In the genomic region with DNA sequence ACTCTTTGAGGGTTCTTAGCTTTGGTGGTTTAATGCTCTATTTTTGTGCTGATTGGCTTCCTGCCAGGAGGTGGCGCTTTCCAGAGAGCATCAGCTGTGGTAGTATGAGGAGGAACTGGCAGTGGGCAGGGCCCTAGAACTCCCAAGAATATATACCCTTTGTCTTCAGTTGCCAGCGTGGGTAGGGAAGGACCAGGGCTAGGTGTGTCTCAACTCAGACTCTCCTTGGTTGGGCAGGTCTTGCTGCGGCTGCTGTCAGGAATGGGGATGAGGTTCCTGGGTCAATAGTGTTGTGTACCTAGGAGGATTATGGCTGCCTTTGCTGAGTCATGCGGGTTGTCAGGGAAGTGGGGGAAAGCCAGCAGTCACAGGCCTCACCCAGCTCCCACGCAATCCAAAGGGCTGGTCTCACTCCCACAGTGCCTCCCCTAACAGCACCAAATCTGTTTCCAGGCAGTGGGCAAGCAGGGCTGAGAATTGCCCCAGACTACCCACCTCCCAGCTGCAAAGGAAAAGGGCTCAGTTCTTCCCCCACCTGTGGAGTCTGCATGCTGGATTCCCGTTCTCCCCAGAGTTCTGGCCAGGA, we compare ENCODE assay signal across 10 cellular contexts.
DNase-seq lines count a peak whose midpoint lies in the region; ATAC-seq, FAIRE-seq and TF ChIP-seq lines count a peak whose summit lies in the region.
"Had no signal": no experiment of that assay in that cellular context is flagged by ENCODE, and none has a peak within 500 bp of the region (broad histone marks: within the 10 kb centered on the region; RNA-seq: fewer than 3 reads in every experiment).

No MANE protein-coding gene starts in this region.

- FAIRE-seq in GM12878 (lab: Jason Lieb, UNC), result no peak

- WGBS in GM12878 (ENCODE audit: insufficient coverage, insufficient replicate concordance, low lambda C conversion rate, missing lambda C conversion rate), result 58% methylated on average over 6 of the region's 6 CpGs

- no peak overlapping the region for H3K4me2 ChIP-seq in GM12878 (ENCODE audit: control insufficient read depth, insufficient read depth)

- POLR2A ChIA-PET in activated CD4-positive, alpha-beta T cell treated with anti-CD3 and anti-CD28 coated beads, Interleukin-2, amount 10 ng/mL, durations not matched to agents 7 days and 5 days (lab: Charles Lee), result no interaction called here
- POLR2A ChIA-PET in GM12878 (lab: Charles Lee), result no interaction called here

- no peak overlapping the region for H3K27ac Mint-ChIP-seq in activated CD4-positive, alpha-beta T cell treated with anti-CD3 and anti-CD28 coated beads, Interleukin-2, amount 10 ng/mL, durations not matched to agents 7 days and 5 days
- H3K27ac Mint-ChIP-seq: effector memory CD8-positive, alpha-beta T cell; naive thymus-derived CD8-positive, alpha-beta T cell had no signal

- in situ Hi-C loops in GM12878 (cut with MboI), result no loop called here

- no peak overlapping the region for H3K4me3 Mint-ChIP-seq in activated CD4-positive, alpha-beta T cell treated with anti-CD3 and anti-CD28 coated beads, Interleukin-2, amount 10 ng/mL, durations not matched to agents 7 days and 5 days
- H3K4me3 Mint-ChIP-seq: effector memory CD8-positive, alpha-beta T cell; naive thymus-derived CD8-positive, alpha-beta T cell had no signal

- intact Hi-C loops in GM12878 (cut with micrococcal nuclease; ENCODE audit: unreplicated experiment), result no loop called here

- H3K36me3 ChIP-seq in GM12878 (ENCODE audit: control insufficient read depth in 2 of 2, insufficient read depth in 2 of 2, low read length in 1 of 2), result no peaks in the 10 kb centered on the region

- DNase-seq in activated CD4-positive, alpha-beta T cell treated with anti-CD3 and anti-CD28 coated beads, Interleukin-2, amount 10 ng/mL, durations not matched to agents 7 days and 5 days, result peak; percentile 25
- DNase-seq in activated CD4-positive, alpha-beta T cell treated with anti-CD3 and anti-CD28 coated beads for 4 hours, result no peak
- DNase-seq in LoVo (ENCODE audit: low spot score), result peak; percentile 46
- DNase-seq in GM12878 (ENCODE audit: low read depth, low spot score), result no peak
- peak; percentile 1 for DNase-seq in putamen (ENCODE audit: low spot score)
- DNase-seq in coronary artery (ENCODE audit: low spot score), result no peak
- DNase-seq in ureter (ENCODE audit: low spot score), result no peak
- DNase-seq in NCI-H510A treated with DMSO at 0.1 percent for 48 hours (lab: John Stamatoyannopoulos, UW), result no peak

- no peak for TF ChIP-seq POLR2A in GM12878 (IDR thresholded peaks at IDR 0.05; ENCODE audit: low read depth, low read length)

- H3K9me3 Mint-ChIP-seq in activated CD4-positive, alpha-beta T cell treated with anti-CD3 and anti-CD28 coated beads, Interleukin-2, amount 10 ng/mL, durations not matched to agents 7 days and 5 days, result no peaks in the 10 kb centered on the region
- H3K9me3 Mint-ChIP-seq: effector memory CD8-positive, alpha-beta T cell; naive thymus-derived CD8-positive, alpha-beta T cell had no signal

- H3K4me1 Mint-ChIP-seq in activated CD4-positive, alpha-beta T cell treated with anti-CD3 and anti-CD28 coated beads, Interleukin-2, amount 10 ng/mL, durations not matched to agents 7 days and 5 days, result peaks cover 3% of the 10 kb centered on the region
- H3K4me1 Mint-ChIP-seq: naive thymus-derived CD8-positive, alpha-beta T cell had no signal

- no peak for ATAC-seq in GM12878
- ATAC-seq: effector memory CD8-positive, alpha-beta T cell; naive thymus-derived CD8-positive, alpha-beta T cell had no signal

- RAD21 ChIA-PET in GM12878 (lab: Charles Lee; ENCODE audit: unreplicated experiment), result no interaction called here

- no peaks in the 10 kb centered on the region for H3K4me1 ChIP-seq in GM12878 (ENCODE audit: control insufficient read depth, insufficient read depth, low read length)

- no peaks in the 10 kb centered on the region for H3K9me3 ChIP-seq in GM12878 (replicated peaks; ENCODE audit: control insufficient read depth, insufficient read depth, low read length)

- H3K27ac ChIP-seq in GM12878 (ENCODE audit: control insufficient read depth, insufficient read depth), result no peak overlapping the region
- H3K27ac ChIP-seq in coronary artery, result no peak overlapping the region

- H4K20me1 ChIP-seq in GM12878 (ENCODE audit: control insufficient read depth, insufficient read depth), result no peaks in the 10 kb centered on the region

- SMC1A ChIA-PET in GM12878 (lab: Charles Lee; ENCODE audit: uncharacterized antibody, unreplicated experiment), result no interaction called here

- no peak for TF ChIP-seq EP300 in GM12878 (IDR thresholded peaks at IDR 0.05; ENCODE audit: borderline replicate concordance in 1 of 2, control insufficient read depth in 1 of 2, low read depth in 2 of 2, low read length in 2 of 2)

- CTCF ChIA-PET in activated CD4-positive, alpha-beta T cell treated with anti-CD3 and anti-CD28 coated beads, Interleukin-2, amount 10 ng/mL, durations not matched to agents 7 days and 5 days (lab: Charles Lee), result interaction anchor here (0.7 kb wide), 1 partner anchor 30 kb away, joined by 3 read pairs; no protein-coding TSS in a partner anchor
- CTCF ChIA-PET in GM12878 (lab: Yijun Ruan, JAX), result interaction anchor here (0.8 to 2.7 kb wide), 7 partner anchors 7 to 75 kb away, joined by 3 to 11 read pairs (median 5); no protein-coding TSS in a partner anchor

- no peak overlapping the region for H2AFZ ChIP-seq in GM12878 (ENCODE audit: control insufficient read depth, low read depth, low read length)

- TF ChIP-seq RAD21 in GM12878 (IDR thresholded peaks at IDR 0.05; ENCODE audit: insufficient read depth, low read depth, low read length), result 0 out of 2 replicates have a peak, but pooled peaks have one; percentile 2

- H3K79me2 ChIP-seq in GM12878 (ENCODE audit: control insufficient read depth, insufficient read depth, low read length), result no peaks in the 10 kb centered on the region

- no peaks in the 10 kb centered on the region for H3K36me3 Mint-ChIP-seq in activated CD4-positive, alpha-beta T cell treated with anti-CD3 and anti-CD28 coated beads, Interleukin-2, amount 10 ng/mL, durations not matched to agents 7 days and 5 days (ENCODE audit: low read depth)
- H3K36me3 Mint-ChIP-seq: naive thymus-derived CD8-positive, alpha-beta T cell had no signal

- TF ChIP-seq CTCF in GM12878 (IDR thresholded peaks at IDR 0.05 in 2 of 3, conservative IDR thresholded peaks at IDR 0.05 in 1 of 3; ENCODE audit: control insufficient read depth in 2 of 3, extremely low read depth in 1 of 3, insufficient read depth in 1 of 3, low read depth in 3 of 3, low read length in 3 of 3) (peak; percentile 4 to 37 (median 21); a peak in 2 of 6 replicates), coronary artery (IDR thresholded peaks at IDR 0.05) (no peak)

- H3K9ac ChIP-seq in GM12878 (ENCODE audit: control insufficient read depth, insufficient read depth, low read length), result no peak overlapping the region

- H3K4me3 ChIP-seq in GM12878 (no peak overlapping the region), coronary artery (no peak overlapping the region)

- peaks cover 2% of the 10 kb centered on the region for H3K27me3 Mint-ChIP-seq in activated CD4-positive, alpha-beta T cell treated with anti-CD3 and anti-CD28 coated beads, Interleukin-2, amount 10 ng/mL, durations not matched to agents 7 days and 5 days

- H3K27me3 ChIP-seq in GM12878 (replicated peaks in 1 of 2; ENCODE audit: control insufficient read depth in 2 of 2, insufficient read depth in 2 of 2, low read length in 1 of 2), result peaks cover 0 to 2% of the 10 kb centered on the region in 2 experiments; a peak in 2 of 4 replicates

- no TSS peak for BruUV-seq in GM12878 (replicated peaks; lab: Mats Ljungman, UMichigan)

TF ChIP-seq in GM12878, 131 proteins besides CTCF, POLR2A, EP300 and RAD21 (continues in another document):
- TF ChIP-seq CBX3 (IDR thresholded peaks at IDR 0.05; ENCODE audit: borderline replicate concordance, low read depth) (no peak), WRNIP1 (IDR thresholded peaks at IDR 0.05; ENCODE audit: borderline replicate concordance, low read depth, low read length) (no peak), EED (IDR thresholded peaks at IDR 0.05; ENCODE audit: low read depth) (no peak), MYC (IDR thresholded peaks at IDR 0.05; ENCODE audit: insufficient read depth, insufficient read length, insufficient replicate concordance, low read length, severe bottlenecking) (no peak), SRF (IDR thresholded peaks at IDR 0.05; ENCODE audit: low read depth in 2 of 2, low read length in 2 of 2) (no peak), HSF1 (IDR thresholded peaks at IDR 0.05; ENCODE audit: low read depth, low read length) (no peak), BRCA1 (IDR thresholded peaks at IDR 0.05; ENCODE audit: low read depth, low read length) (no peak), SP1 (IDR thresholded peaks at IDR 0.05; ENCODE audit: low read depth, low read length) (no peak), SIN3A (IDR thresholded peaks at IDR 0.05; ENCODE audit: low read depth, low read length) (no peak), MEF2A (IDR thresholded peaks at IDR 0.05; ENCODE audit: insufficient read depth, low read depth, low read length) (no peak), BACH1 (IDR thresholded peaks at IDR 0.05; ENCODE audit: borderline replicate concordance) (no peak)
- TF ChIP-seq, protein P1, sequence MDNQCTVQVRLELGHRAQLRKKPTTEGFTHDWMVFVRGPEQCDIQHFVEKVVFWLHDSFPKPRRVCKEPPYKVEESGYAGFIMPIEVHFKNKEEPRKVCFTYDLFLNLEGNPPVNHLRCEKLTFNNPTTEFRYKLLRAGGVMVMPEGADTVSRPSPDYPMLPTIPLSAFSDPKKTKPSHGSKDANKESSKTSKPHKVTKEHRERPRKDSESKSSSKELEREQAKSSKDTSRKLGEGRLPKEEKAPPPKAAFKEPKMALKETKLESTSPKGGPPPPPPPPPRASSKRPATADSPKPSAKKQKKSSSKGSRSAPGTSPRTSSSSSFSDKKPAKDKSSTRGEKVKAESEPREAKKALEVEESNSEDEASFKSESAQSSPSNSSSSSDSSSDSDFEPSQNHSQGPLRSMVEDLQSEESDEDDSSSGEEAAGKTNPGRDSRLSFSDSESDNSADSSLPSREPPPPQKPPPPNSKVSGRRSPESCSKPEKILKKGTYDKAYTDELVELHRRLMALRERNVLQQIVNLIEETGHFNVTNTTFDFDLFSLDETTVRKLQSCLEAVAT (IDR thresholded peaks at IDR 0.05), result no peak

Comparison
In these comparisons a context has a peak if more than half of its experiments do, and no peak if none do; other contexts are left out.
1. DNase-seq: peak in activated CD4-positive, alpha-beta T cell treated with anti-CD3 and anti-CD28 coated beads, Interleukin-2, amount 10 ng/mL, durations not matched to agents 7 days and 5 days (single experiment), LoVo (single experiment) and putamen (single experiment); none in activated CD4-positive, alpha-beta T cell treated with anti-CD3 and anti-CD28 coated beads for 4 hours (0 of 2), GM12878 (single experiment), coronary artery (single experiment), ureter (single experiment) and NCI-H510A treated with DMSO at 0.1 percent for 48 hours (single experiment).